ENCODE assay signal across 21 cellular contexts in genomic region chr5:38636626-38637025, GRCh38.
DNase-seq lines count a peak whose midpoint lies in the region; ATAC-seq and TF ChIP-seq lines count a peak whose summit lies in the region.
"Had no signal": no experiment of that assay in that cellular context is flagged by ENCODE, and none has a peak within 500 bp of the region (broad histone marks: within the 10 kb centered on the region; RNA-seq: fewer than 3 reads in every experiment).

No MANE protein-coding gene starts in this region.

- intact Hi-C loops in Caco-2 (cut with micrococcal nuclease; ENCODE audit: unreplicated experiment), result loop anchor here (5.0 kb wide), 1 partner anchor 36 kb away; no protein-coding TSS in a partner anchor

- peaks cover 19% of the 10 kb centered on the region for H3K9me3 ChIP-seq in Caco-2
- H3K9me3 ChIP-seq: colonic mucosa had no signal

- peak; percentile 42 to 69 for DNase-seq in Caco-2
- DNase-seq in LNCaP clone FGC (ENCODE audit: low read depth), result peak; percentile 83
- no peak for DNase-seq in activated CD4-positive, alpha-beta T cell treated with anti-CD3 and anti-CD28 coated beads, Interleukin-2, amount 50 U/mL, for 4 hours
- DNase-seq in activated naive CD8-positive, alpha-beta T cell treated with anti-CD3 and anti-CD28 coated beads for 36 hours, result no peak
- DNase-seq: activated CD4-positive, alpha-beta T cell treated with anti-CD3 and anti-CD28 coated beads for 4 hours; colonic mucosa; DMS 273 treated with DMSO at 0.1 percent for 48 hours; endodermal cell; glutamatergic neuron; MM.1S; NCI-H446 treated with DMSO at 0.1 percent for 48 hours; substantia nigra had no signal

- POLR2A ChIA-PET in Caco-2 (lab: Charles Lee), result no interaction called here

- H3K27ac Mint-ChIP-seq in Caco-2 (ENCODE audit: unreplicated experiment), result peak overlapping the region; percentile 37
- H3K27ac Mint-ChIP-seq in nephron, result peak overlapping the region in 2 of 3 experiments; percentile 7 to 95
- H3K27ac Mint-ChIP-seq in activated naive CD8-positive, alpha-beta T cell treated with anti-CD3 and anti-CD28 coated beads for 36 hours, result no peak overlapping the region
- H3K27ac Mint-ChIP-seq: activated T-helper 17 cell treated with anti-CD3 and anti-CD28 coated beads, Interleukin-2, amount 50 U/mL, for 72 hours; endodermal cell; GM23338 had no signal

- peaks cover 28% of the 10 kb centered on the region for H3K9me3 Mint-ChIP-seq in Caco-2 (ENCODE audit: unreplicated experiment)
- H3K9me3 Mint-ChIP-seq in nephron, result peaks cover 20% of the 10 kb centered on the region
- H3K9me3 Mint-ChIP-seq in activated naive CD8-positive, alpha-beta T cell treated with anti-CD3 and anti-CD28 coated beads for 36 hours, result peaks cover 8% of the 10 kb centered on the region

- no TSS peak for BruUV-seq in Caco-2 (replicated peaks; lab: Mats Ljungman, UMichigan)

- H3K4me3 ChIP-seq in Caco-2 (ENCODE audit: low read depth, low read length), result no peak overlapping the region
- H3K4me3 ChIP-seq in LNCaP clone FGC (ENCODE audit: low read depth, low read length), result no peak overlapping the region
- H3K4me3 ChIP-seq: colonic mucosa, GM12878, GM23338, right atrium auricular region had no signal

- H3K4me3 Mint-ChIP-seq in Caco-2 (ENCODE audit: unreplicated experiment) (peak overlapping the region; percentile 1), nephron (no peak overlapping the region)
- no peak overlapping the region for H3K4me3 Mint-ChIP-seq in activated naive CD8-positive, alpha-beta T cell treated with anti-CD3 and anti-CD28 coated beads for 36 hours
- H3K4me3 Mint-ChIP-seq: activated T-helper 17 cell treated with anti-CD3 and anti-CD28 coated beads, Interleukin-2, amount 50 U/mL, for 72 hours; endodermal cell; GM23338; IgD-negative memory B cell had no signal

- H3K4me1 Mint-ChIP-seq in Caco-2 (ENCODE audit: low read depth, unreplicated experiment) (peaks cover 45% of the 10 kb centered on the region), nephron (peaks cover 10% of the 10 kb centered on the region)
- no peaks in the 10 kb centered on the region for H3K4me1 Mint-ChIP-seq in activated naive CD8-positive, alpha-beta T cell treated with anti-CD3 and anti-CD28 coated beads for 36 hours
- H3K4me1 Mint-ChIP-seq: activated T-helper 17 cell treated with anti-CD3 and anti-CD28 coated beads, Interleukin-2, amount 50 U/mL, for 72 hours; GM23338; IgD-negative memory B cell had no signal

- no peaks in the 10 kb centered on the region for H3K27me3 ChIP-seq in Caco-2 (replicated peaks; ENCODE audit: control insufficient read depth, insufficient read depth, low read length)
- H3K27me3 ChIP-seq: colonic mucosa, right atrium auricular region had no signal

- peaks cover 23% of the 10 kb centered on the region for H3K36me3 Mint-ChIP-seq in Caco-2 (ENCODE audit: insufficient read depth, unreplicated experiment)
- peaks cover 4% of the 10 kb centered on the region for H3K36me3 Mint-ChIP-seq in nephron (ENCODE audit: low read depth)
- no peaks in the 10 kb centered on the region for H3K36me3 Mint-ChIP-seq in activated naive CD8-positive, alpha-beta T cell treated with anti-CD3 and anti-CD28 coated beads for 36 hours

- peaks cover 69% of the 10 kb centered on the region for H3K4me1 ChIP-seq in Caco-2
- H3K4me1 ChIP-seq: colonic mucosa, right atrium auricular region had no signal

- peak overlapping the region; percentile 56 for H3K27ac ChIP-seq in VCaP
- H3K27ac ChIP-seq: colonic mucosa, right atrium auricular region had no signal

- CTCF ChIA-PET in Caco-2 (lab: Charles Lee), result interaction anchor here (0.6 kb wide), 1 partner anchor 49 kb away, joined by 3 read pairs; no protein-coding TSS in a partner anchor

- ATAC-seq in GM18517 (IDR thresholded peaks at IDR 0.05; ENCODE audit: unreplicated experiment), result no peak
- no peak for ATAC-seq in HG03354 (IDR thresholded peaks at IDR 0.05; ENCODE audit: poor library complexity, severe bottlenecking, unreplicated experiment)
- ATAC-seq: activated T-helper 17 cell treated with anti-CD3 and anti-CD28 coated beads, Interleukin-2, amount 50 U/mL, for 72 hours; GM12878; GM23338 had no signal

- TF ChIP-seq CTCF in Caco-2 (IDR thresholded peaks at IDR 0.05; ENCODE audit: insufficient read depth in 1 of 2, low read depth in 1 of 2, low read length in 1 of 2, severe bottlenecking in 1 of 2, unreplicated experiment in 1 of 2) (no peak), LNCaP clone FGC (IDR thresholded peaks at IDR 0.05; ENCODE audit: control insufficient read depth, extremely low read depth, insufficient read depth) (no peak), VCaP (conservative IDR thresholded peaks at IDR 0.05) (no peak), nephron (IDR thresholded peaks at IDR 0.05; ENCODE audit: unreplicated experiment in 3 of 3) (no peak)

- H3K27me3 Mint-ChIP-seq in Caco-2 (ENCODE audit: insufficient read depth, unreplicated experiment) (no peaks in the 10 kb centered on the region), nephron (ENCODE audit: low read depth) (peaks cover 7% of the 10 kb centered on the region)
- H3K27me3 Mint-ChIP-seq in activated naive CD8-positive, alpha-beta T cell treated with anti-CD3 and anti-CD28 coated beads for 36 hours, result peaks cover 18% of the 10 kb centered on the region

- no peaks in the 10 kb centered on the region for H3K36me3 ChIP-seq in Caco-2 (ENCODE audit: control insufficient read depth, insufficient read depth, low read length)
- H3K36me3 ChIP-seq: colonic mucosa, right atrium auricular region had no signal

Comparison
In these comparisons a context has a peak if more than half of its experiments do, and no peak if none do; other contexts are left out.
1. DNase-seq: peak in Caco-2 (2 of 2) and LNCaP clone FGC (single experiment); none in activated CD4-positive, alpha-beta T cell treated with anti-CD3 and anti-CD28 coated beads, Interleukin-2, amount 50 U/mL, for 4 hours (0 of 2) and activated naive CD8-positive, alpha-beta T cell treated with anti-CD3 and anti-CD28 coated beads for 36 hours (single experiment).